18 cellular contexts compared by ENCODE assay signal in genomic region chr1:9373614-9374013, GRCh38.
DNase-seq lines count a peak whose midpoint lies in the region; ATAC-seq, FAIRE-seq and TF ChIP-seq lines count a peak whose summit lies in the region.
"Had no signal": no experiment of that assay in that cellular context is flagged by ENCODE, and none has a peak within 500 bp of the region (broad histone marks: within the 10 kb centered on the region; RNA-seq: fewer than 3 reads in every experiment).

No MANE protein-coding gene starts in this region.

- no peak for FAIRE-seq in HepG2 (lab: Jason Lieb, UNC)
- FAIRE-seq: pancreas had no signal

- H3K36me3 Mint-ChIP-seq in endothelial cell (ENCODE audit: low read depth, unreplicated experiment) (no peaks in the 10 kb centered on the region), WTC11 (no peaks in the 10 kb centered on the region)
- H3K36me3 Mint-ChIP-seq: activated CD4-positive, alpha-beta memory T cell treated with anti-CD3 and anti-CD28 coated beads for 36 hours had no signal

- H3K27me3 Mint-ChIP-seq in endothelial cell (ENCODE audit: unreplicated experiment) (peaks cover 16% of the 10 kb centered on the region), WTC11 (ENCODE audit: low read depth) (no peaks in the 10 kb centered on the region)
- H3K27me3 Mint-ChIP-seq: activated CD4-positive, alpha-beta memory T cell treated with anti-CD3 and anti-CD28 coated beads for 36 hours had no signal

- TF ChIP-seq EP300 in HepG2 (IDR thresholded peaks at IDR 0.05; ENCODE audit: low read depth in 2 of 2, low read length in 2 of 2), result no peak
- no peak for TF ChIP-seq EP300 in HepG2 (CRISPR knock-in tag; IDR thresholded peaks at IDR 0.05; ENCODE audit: borderline replicate concordance)

- H3K27me3 ChIP-seq in right lobe of liver (no peaks in the 10 kb centered on the region), HepG2 (ENCODE audit: control insufficient read depth in 1 of 2, insufficient read depth in 2 of 2, low read length in 2 of 2) (peaks cover 1 to 24% of the 10 kb centered on the region in 2 experiments; a peak in 3 of 5 replicates), muscle layer of duodenum (ENCODE audit: low read depth, low read length) (no peaks in the 10 kb centered on the region), uterus (no peaks in the 10 kb centered on the region), right cardiac atrium (ENCODE audit: control insufficient read depth, insufficient read depth) (no peaks in the 10 kb centered on the region)
- H3K27me3 ChIP-seq: pancreas had no signal

- H4K20me1 ChIP-seq in HepG2 (ENCODE audit: insufficient read depth, low read length), result no peaks in the 10 kb centered on the region

- H2AFZ ChIP-seq in HepG2 (ENCODE audit: low read length), result no peak overlapping the region

- H3K4me1 ChIP-seq in right lobe of liver, result no peaks in the 10 kb centered on the region
- peaks cover 33% of the 10 kb centered on the region for H3K4me1 ChIP-seq in HepG2 (ENCODE audit: insufficient read depth, low read length)
- peaks cover 18 to 78% of the 10 kb centered on the region in 2 donors for H3K4me1 ChIP-seq in muscle layer of duodenum (ENCODE audit: control insufficient read depth in 1 of 2, insufficient read depth in 2 of 2, low read length in 2 of 2)
- peaks cover 19 to 40% of the 10 kb centered on the region in 2 donors for H3K4me1 ChIP-seq in uterus
- H3K4me1 ChIP-seq in right cardiac atrium (ENCODE audit: control insufficient read depth, insufficient read depth, low read length), result peaks cover 10% of the 10 kb centered on the region
- H3K4me1 ChIP-seq: pancreas had no signal

- no peak overlapping the region for H3K9ac ChIP-seq in HepG2 (ENCODE audit: insufficient read depth, low read depth, low read length)
- H3K9ac ChIP-seq: SK-N-SH had no signal

- no TSS peak for BruUV-seq in HepG2 (replicated peaks; lab: Mats Ljungman, UMichigan)

- H3K9me3 ChIP-seq in right lobe of liver, result no peaks in the 10 kb centered on the region
- H3K9me3 ChIP-seq in HepG2 (ENCODE audit: low read length), result no peaks in the 10 kb centered on the region
- H3K9me3 ChIP-seq in muscle layer of duodenum (ENCODE audit: control insufficient read depth in 1 of 2, low read length in 2 of 2), result no peaks in the 10 kb centered on the region
- H3K9me3 ChIP-seq in uterus, result no peaks in the 10 kb centered on the region
- no peaks in the 10 kb centered on the region for H3K9me3 ChIP-seq in right cardiac atrium (ENCODE audit: control insufficient read depth, low read length)
- H3K9me3 ChIP-seq: pancreas, SK-N-SH had no signal

- H3K79me2 ChIP-seq in HepG2 (ENCODE audit: insufficient read depth, low read length), result no peaks in the 10 kb centered on the region

- no peak for DNase-seq in right lobe of liver
- DNase-seq in HepG2 (ENCODE audit: low spot score), result no peak
- DNase-seq in endothelial cell (ENCODE audit: low spot score), result no peak
- DNase-seq in uterus, result no peak
- DNase-seq in WTC11 (ENCODE audit: low spot score), result no peak
- no peak for DNase-seq in right cardiac atrium
- DNase-seq in A172 (ENCODE audit: low spot score), result no peak
- DNase-seq: activated CD4-positive, alpha-beta memory T cell treated with anti-CD3 and anti-CD28 coated beads for 36 hours; immature natural killer cell; midbrain; NCI-H1436; OCI-M1; pancreas; SK-N-SH; stimulated activated naive CD8-positive, alpha-beta T cell treated with anti-CD3 and anti-CD28 coated beads, Interleukin-15, Interleukin-2, amounts not matched to agents 100 U/mL and 50 U/mL, for 24 hours had no signal

- WGBS in right lobe of liver (ENCODE audit: insufficient coverage, low coverage, low lambda C conversion rate, missing lambda C conversion rate), result 68% methylated on average over 4 of the region's 4 CpGs
- WGBS in HepG2 (ENCODE audit: low lambda C conversion rate), result 65% methylated on average over 4 of the region's 4 CpGs
- WGBS in right cardiac atrium, result 68% methylated on average over 4 of the region's 4 CpGs

- H3K4me3 Mint-ChIP-seq in endothelial cell (ENCODE audit: unreplicated experiment) (peak overlapping the region; percentile 28), WTC11 (no peak overlapping the region)
- H3K4me3 Mint-ChIP-seq: activated CD4-positive, alpha-beta memory T cell treated with anti-CD3 and anti-CD28 coated beads for 36 hours; activated T-helper 1 cell treated with anti-CD3 and anti-CD28 coated beads, Interleukin-12 subunit alpha, Interleukin-12 subunit beta, Interleukin-2, Interleukin-4 antibody, amounts not matched to agents 30 ng/mL and 10 ng/mL and 1 ng/mL, durations not matched to agents 14 hours and 24 hours and 36 hours; immature natural killer cell had no signal

- no peak for TF ChIP-seq RAD21 in HepG2 (CRISPR knock-in tag; IDR thresholded peaks at IDR 0.05)

- TF ChIP-seq CTCF in right lobe of liver (IDR thresholded peaks at IDR 0.05) (no peak), HepG2 (CRISPR knock-in tag; IDR thresholded peaks at IDR 0.05) (no peak), endothelial cell (IDR thresholded peaks at IDR 0.05; ENCODE audit: unreplicated experiment) (no peak), uterus (IDR thresholded peaks at IDR 0.05) (no peak), WTC11 (IDR thresholded peaks at IDR 0.05) (no peak)

- in situ Hi-C loops in HepG2 (cut with HindIII; ENCODE audit: extremely low pct_ligation_motif_present, low pct_unique_long_range_greater_than_20kb), result no loop called here

- ATAC-seq in right lobe of liver (peak in 3 of 4 donors; percentile 14 to 39 (median 21)), HepG2 (no peak), WTC11 (no peak), right cardiac atrium (no peak)
- ATAC-seq: HCT116; stimulated activated naive CD8-positive, alpha-beta T cell treated with anti-CD3 and anti-CD28 coated beads, Interleukin-15, Interleukin-2, amounts not matched to agents 100 U/mL and 50 U/mL, for 24 hours had no signal

- H3K4me2 ChIP-seq in HepG2 (ENCODE audit: low read depth, low read length), result no peak overlapping the region
- H3K4me2 ChIP-seq: SK-N-SH had no signal

- peaks cover 24% of the 10 kb centered on the region for H3K4me1 Mint-ChIP-seq in endothelial cell (ENCODE audit: unreplicated experiment)
- peaks cover 2% of the 10 kb centered on the region; the same call in 1 of the 2 replicates for H3K4me1 Mint-ChIP-seq in WTC11
- H3K4me1 Mint-ChIP-seq: immature natural killer cell had no signal

- H3K27ac ChIP-seq in right lobe of liver (no peak overlapping the region), HepG2 (ENCODE audit: extremely low read length, insufficient read depth, low read length) (no peak overlapping the region), muscle layer of duodenum (ENCODE audit: low read length) (peak overlapping the region; percentile 88), uterus (peak overlapping the region; percentile 94 to 95), right cardiac atrium (ENCODE audit: low read length) (no peak overlapping the region)
- H3K27ac ChIP-seq: pancreas had no signal

- H3K9me3 Mint-ChIP-seq in endothelial cell (ENCODE audit: unreplicated experiment) (no peaks in the 10 kb centered on the region), WTC11 (no peaks in the 10 kb centered on the region)
- H3K9me3 Mint-ChIP-seq: activated CD4-positive, alpha-beta memory T cell treated with anti-CD3 and anti-CD28 coated beads for 36 hours; activated T-helper 1 cell treated with anti-CD3 and anti-CD28 coated beads, Interleukin-12 subunit alpha, Interleukin-12 subunit beta, Interleukin-2, Interleukin-4 antibody, amounts not matched to agents 30 ng/mL and 10 ng/mL and 1 ng/mL, durations not matched to agents 14 hours and 24 hours and 36 hours; immature natural killer cell had no signal

- H3K4me3 ChIP-seq in right lobe of liver (no peak overlapping the region), HepG2 (replicated peaks in 1 of 3; ENCODE audit: insufficient read depth in 1 of 3, low read depth in 2 of 3, low read length in 3 of 3) (no peak overlapping the region), muscle layer of duodenum (ENCODE audit: low read depth in 1 of 2, low read length in 2 of 2) (no peak overlapping the region), uterus (no peak overlapping the region), right cardiac atrium (ENCODE audit: low read length) (no peak overlapping the region)
- H3K4me3 ChIP-seq: pancreas had no signal

- TF ChIP-seq POLR2A in right lobe of liver (IDR thresholded peaks at IDR 0.05), result no peak
- no peak for TF ChIP-seq POLR2A in HepG2 (IDR thresholded peaks at IDR 0.05; ENCODE audit: insufficient read depth in 1 of 2, low read depth in 2 of 2, low read length in 2 of 2)
- no peak for TF ChIP-seq POLR2A in uterus (IDR thresholded peaks at IDR 0.05)

- CTCF ChIA-PET in HepG2 (lab: Yijun Ruan, JAX; ENCODE audit: low intra/inter-chr PET ratio, low total read pairs), result no interaction called here
- CTCF ChIA-PET in WTC11 (lab: Charles Lee), result interaction anchor here (0.5 to 4.0 kb wide), 4 partner anchors 82 to 242 kb away, joined by 3 to 18 read pairs (median 4); no protein-coding TSS in a partner anchor

- H3K36me3 ChIP-seq in right lobe of liver (peaks cover 0 to 1% (median under 1%) of the 10 kb centered on the region in 4 donors), HepG2 (replicated peaks in 1 of 2; ENCODE audit: control insufficient read depth in 1 of 2, insufficient read depth in 2 of 2, low read length in 2 of 2) (no peaks in the 10 kb centered on the region), muscle layer of duodenum (ENCODE audit: control insufficient read depth in 1 of 2, insufficient read depth in 2 of 2, low read length in 2 of 2) (no peaks in the 10 kb centered on the region), uterus (no peaks in the 10 kb centered on the region)
- H3K36me3 ChIP-seq: pancreas had no signal

- POLR2A ChIA-PET in HepG2 (lab: Yijun Ruan, JAX) (no interaction called here), WTC11 (lab: Charles Lee) (no interaction called here)

- intact Hi-C loops in right lobe of liver (cut with DNase I), result no loop called here
- intact Hi-C loops in HepG2 (cut with micrococcal nuclease; ENCODE audit: unreplicated experiment), result no loop called here
- intact Hi-C loops in uterus (cut with DNase I; ENCODE audit: low total_unique reads), result no loop called here
- intact Hi-C loops in right cardiac atrium (cut with DNase I), result no loop called here

- H3K27ac Mint-ChIP-seq in endothelial cell (ENCODE audit: unreplicated experiment) (peak overlapping the region; percentile 73), WTC11 (no peak overlapping the region)
- H3K27ac Mint-ChIP-seq: activated CD4-positive, alpha-beta memory T cell treated with anti-CD3 and anti-CD28 coated beads for 36 hours; activated T-helper 1 cell treated with anti-CD3 and anti-CD28 coated beads, Interleukin-12 subunit alpha, Interleukin-12 subunit beta, Interleukin-2, Interleukin-4 antibody, amounts not matched to agents 30 ng/mL and 10 ng/mL and 1 ng/mL, durations not matched to agents 14 hours and 24 hours and 36 hours; immature natural killer cell had no signal

TF ChIP-seq in WTC11, 78 proteins besides CTCF, POLR2A, EP300 and RAD21 (continues in another document):
- no peak for TF ChIP-seq MYBL2 (CRISPR knock-in tag; IDR thresholded peaks at IDR 0.05)
- TF ChIP-seq ZNF219 (CRISPR knock-in tag; IDR thresholded peaks at IDR 0.05; ENCODE audit: borderline replicate concordance), result no peak
- TF ChIP-seq SMAD4 (CRISPR knock-in tag; IDR thresholded peaks at IDR 0.05), result no peak

Comparison
In these comparisons a context has a peak if more than half of its experiments do, and no peak if none do; other contexts are left out.
1. ATAC-seq: peak in right lobe of liver (3 of 4); none in HepG2 (single experiment), WTC11 (single experiment) and right cardiac atrium (0 of 2).
2. H3K27ac ChIP-seq: peak in muscle layer of duodenum (single experiment) and uterus (2 of 2); none in right lobe of liver (0 of 3), HepG2 (single experiment) and right cardiac atrium (single experiment).